In genomic region chr15:83285979-83286553, GRCh38 we compare ENCODE assay signal across 11 cellular contexts. TPM values are rescaled to one million over a fixed set of nuclear protein-coding genes. Genes with fewer than 3 reads are reported as not detected.
DNase-seq lines count a peak whose midpoint lies in the region; ATAC-seq and TF ChIP-seq lines count a peak whose summit lies in the region.
"Had no signal": no experiment of that assay in that cellular context is flagged by ENCODE, and none has a peak within 500 bp of the region (broad histone marks: within the 10 kb centered on the region; RNA-seq: fewer than 3 reads in every experiment).

No MANE protein-coding gene starts in this region.

- no peak for TF ChIP-seq CTCF in RWPE2 (IDR thresholded peaks at IDR 0.05; ENCODE audit: poor library complexity, severe bottlenecking)
- no peak for TF ChIP-seq CTCF in fibroblast of mammary gland (conservative IDR thresholded peaks at IDR 0.05; ENCODE audit: control insufficient read depth, insufficient read depth, low read depth, low read length)
- no peak for TF ChIP-seq CTCF in right lobe of liver (IDR thresholded peaks at IDR 0.05)

- peak; percentile 94 for DNase-seq in ELR (ENCODE audit: low read depth)
- no peak for DNase-seq in RWPE2 (ENCODE audit: low spot score)
- peak; percentile 81 for DNase-seq in fibroblast of mammary gland (ENCODE audit: low read depth)
- peak; percentile 78 for DNase-seq in non-pigmented ciliary epithelial cell (ENCODE audit: low read depth)
- no peak for DNase-seq in right lobe of liver
- DNase-seq in NCI-H1105 treated with DMSO at 0.1 percent for 48 hours (lab: John Stamatoyannopoulos, UW): no peak
- no peak for DNase-seq in NCI-H2227 (lab: John Stamatoyannopoulos, UW; ENCODE audit: unreplicated experiment)
- DNase-seq: effector memory CD8-positive, alpha-beta T cell; NCI-H774; stomach had no signal

- peak; percentile 49 for ATAC-seq in RWPE2 (ENCODE audit: low read depth)
- ATAC-seq in right lobe of liver: no peak
- ATAC-seq in HG02970 (IDR thresholded peaks at IDR 0.05; ENCODE audit: low FRiP score, unreplicated experiment): no peak
- ATAC-seq: effector memory CD8-positive, alpha-beta T cell had no signal

- 55% methylated on average over 8 of the region's 9 CpGs for WGBS in right lobe of liver (ENCODE audit: insufficient coverage, low coverage, low lambda C conversion rate, missing lambda C conversion rate)

- H3K27ac ChIP-seq in RWPE2 (ENCODE audit: poor library complexity, severe bottlenecking) (peak overlapping the region; percentile 99), right lobe of liver (no peak overlapping the region)
- H3K27ac ChIP-seq: stomach had no signal

- TF ChIP-seq POLR2A in right lobe of liver (IDR thresholded peaks at IDR 0.05): no peak

- no peaks in the 10 kb centered on the region for H3K9me3 ChIP-seq in RWPE2 (ENCODE audit: severe bottlenecking)
- H3K9me3 ChIP-seq in right lobe of liver: no peaks in the 10 kb centered on the region

- H3K4me1 ChIP-seq in RWPE2 (ENCODE audit: insufficient read depth, poor library complexity, severe bottlenecking) (peaks cover 59% of the 10 kb centered on the region), right lobe of liver (no peaks in the 10 kb centered on the region)

- H3K4me3 ChIP-seq in RWPE2 (ENCODE audit: severe bottlenecking) (no peak overlapping the region), fibroblast of mammary gland (ENCODE audit: control insufficient read depth, low read depth, low read length) (no peak overlapping the region), right lobe of liver (no peak overlapping the region)
- H3K4me3 ChIP-seq: stomach had no signal

- H3K36me3 ChIP-seq in RWPE2 (ENCODE audit: low read depth) (peaks cover 28% of the 10 kb centered on the region), right lobe of liver (no peaks in the 10 kb centered on the region)
- H3K36me3 ChIP-seq: stomach had no signal

- intact Hi-C loops in right lobe of liver (cut with DNase I): no loop called here

- H3K27me3 ChIP-seq in RWPE2 (ENCODE audit: insufficient read depth, poor library complexity, severe bottlenecking) (no peaks in the 10 kb centered on the region), right lobe of liver (peaks cover 0 to 9% of the 10 kb centered on the region in 2 donors)

RNA-seq across cellular contexts. Expression of gene BNC1, which starts 1.6 kb away (rescaled TPM):
- under 1 TPM in 3 of 6 experiments, not detected in 3; 0.12 to 0.31 (median 0.14) TPM for total RNA-seq in right lobe of liver

Comparison
In these comparisons a context has a peak if more than half of its experiments do, and no peak if none do; other contexts are left out.
1. DNase-seq: peak in ELR (single experiment), fibroblast of mammary gland (single experiment) and non-pigmented ciliary epithelial cell (single experiment); none in RWPE2 (single experiment), right lobe of liver (0 of 3), NCI-H1105 treated with DMSO at 0.1 percent for 48 hours (single experiment) and NCI-H2227 (single experiment).